ENCODE assay signal across 21 cellular contexts in the genomic region with DNA sequence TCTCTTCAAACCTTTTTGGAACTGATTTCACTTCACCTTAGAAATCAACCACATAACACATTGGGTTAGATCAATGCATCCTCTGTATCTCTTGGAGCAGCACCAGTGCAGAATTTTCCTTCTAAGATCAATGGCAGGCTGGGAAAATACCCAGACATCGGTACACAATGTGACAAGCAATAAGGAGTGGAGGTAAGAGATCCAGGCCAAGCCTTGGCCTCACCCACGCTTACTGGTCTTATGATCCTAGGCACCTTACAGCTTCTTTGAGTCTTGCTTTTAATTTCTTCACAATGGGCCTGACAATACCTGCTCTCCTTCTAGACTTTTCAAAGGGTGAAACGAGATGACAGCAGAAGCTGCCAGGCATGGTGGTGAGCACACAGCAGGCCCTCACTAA.
"Had no signal": no experiment of that assay in that cellular context is flagged by ENCODE, and none has a peak within 500 bp of the region (broad histone marks: within the 10 kb centered on the region; RNA-seq: fewer than 3 reads in every experiment).

No MANE protein-coding gene starts in this region.

- H3K9me3 Mint-ChIP-seq: activated B cell treated with CpG ODN at 0.5 μM for 24 hours; activated CD4-positive, alpha-beta memory T cell treated with anti-CD3 and anti-CD28 coated beads, Interleukin-2, amount 10 ng/mL, durations not matched to agents 7 days and 5 days; activated naive CD8-positive, alpha-beta T cell treated with anti-CD3 and anti-CD28 coated beads, Interleukin-2, amount 50 U/mL, for 24 hours; activated T-helper 1 cell treated with anti-CD3 and anti-CD28 coated beads, Interleukin-12 subunit alpha, Interleukin-12 subunit beta, Interleukin-2, Interleukin-4 antibody, amounts not matched to agents 30 ng/mL and 10 ng/mL and 1 ng/mL, durations not matched to agents 14 hours and 24 hours and 36 hours; stimulated activated naive B cell treated with anti-CD40 and anti-IgM and Interleukin-4, amounts not matched to agents 10 μg/mL and 1 μg/mL and 100 μg/mL, for 72 hours; T-helper 1 cell treated with Interleukin-12 subunit alpha and Interleukin-12 subunit beta and Interleukin-4 antibody, amounts not matched to agents 30 μg/mL and 1 μg/mL, for 36 hours had no signal

- H3K36me3 ChIP-seq: esophagus squamous epithelium, gastrocnemius medialis, heart right ventricle, upper lobe of left lung had no signal

- H3K27ac ChIP-seq: body of pancreas, esophagus squamous epithelium, gastrocnemius medialis, upper lobe of left lung had no signal

- H3K27me3 ChIP-seq: body of pancreas, esophagus squamous epithelium, gastrocnemius medialis, heart right ventricle, upper lobe of left lung had no signal

- DNase-seq: activated B cell treated with CpG ODN at 0.5 μM for 24 hours; activated CD4-positive, alpha-beta memory T cell treated with anti-CD3 and anti-CD28 coated beads, Interleukin-2, amount 10 ng/mL, durations not matched to agents 7 days and 5 days; activated CD4-positive, alpha-beta T cell treated with anti-CD3 and anti-CD28 coated beads for 4 hours; activated gamma-delta T cell; activated naive CD4-positive, alpha-beta T cell treated with anti-CD3 and anti-CD28 coated beads, Interleukin-2, amount 50 U/mL, for 16 hours; activated naive CD8-positive, alpha-beta T cell treated with anti-CD3 and anti-CD28 coated beads, Interleukin-2, amount 50 U/mL, for 24 hours; effector memory CD4-positive, alpha-beta T cell; esophagus squamous epithelium; gastrocnemius medialis; heart right ventricle; posterior cingulate gyrus; small intestine; stimulated activated CD4-positive, alpha-beta T cell treated with anti-CD3 and anti-CD28 coated beads, Interleukin-2, amount 100 ng/mL, for 24 hours; stimulated activated naive B cell treated with anti-CD40 and anti-IgM and Interleukin-4, amounts not matched to agents 10 μg/mL and 1 μg/mL and 100 μg/mL, for 72 hours; T1000; upper lobe of left lung had no signal

- H3K27me3 Mint-ChIP-seq: activated B cell treated with CpG ODN at 0.5 μM for 24 hours; activated CD4-positive, alpha-beta memory T cell treated with anti-CD3 and anti-CD28 coated beads, Interleukin-2, amount 10 ng/mL, durations not matched to agents 7 days and 5 days; activated naive CD8-positive, alpha-beta T cell treated with anti-CD3 and anti-CD28 coated beads, Interleukin-2, amount 50 U/mL, for 24 hours had no signal

- H3K36me3 Mint-ChIP-seq: stimulated activated naive B cell treated with anti-CD40 and anti-IgM and Interleukin-4, amounts not matched to agents 10 μg/mL and 1 μg/mL and 100 μg/mL, for 72 hours had no signal

- H3K4me3 Mint-ChIP-seq: activated B cell treated with CpG ODN at 0.5 μM for 24 hours; activated CD4-positive, alpha-beta memory T cell treated with anti-CD3 and anti-CD28 coated beads, Interleukin-2, amount 10 ng/mL, durations not matched to agents 7 days and 5 days; activated naive CD8-positive, alpha-beta T cell treated with anti-CD3 and anti-CD28 coated beads, Interleukin-2, amount 50 U/mL, for 24 hours; activated T-helper 1 cell treated with anti-CD3 and anti-CD28 coated beads, Interleukin-12 subunit alpha, Interleukin-12 subunit beta, Interleukin-2, Interleukin-4 antibody, amounts not matched to agents 30 ng/mL and 10 ng/mL and 1 ng/mL, durations not matched to agents 14 hours and 24 hours and 36 hours; stimulated activated naive B cell treated with anti-CD40 and anti-IgM and Interleukin-4, amounts not matched to agents 10 μg/mL and 1 μg/mL and 100 μg/mL, for 72 hours; T-helper 1 cell treated with Interleukin-12 subunit alpha and Interleukin-12 subunit beta and Interleukin-4 antibody, amounts not matched to agents 30 μg/mL and 1 μg/mL, for 36 hours had no signal

- H3K9me3 ChIP-seq: body of pancreas, esophagus squamous epithelium, gastrocnemius medialis, heart right ventricle, upper lobe of left lung had no signal

- H3K27ac Mint-ChIP-seq: activated B cell treated with CpG ODN at 0.5 μM for 24 hours; activated CD4-positive, alpha-beta memory T cell treated with anti-CD3 and anti-CD28 coated beads, Interleukin-2, amount 10 ng/mL, durations not matched to agents 7 days and 5 days; activated naive CD8-positive, alpha-beta T cell treated with anti-CD3 and anti-CD28 coated beads, Interleukin-2, amount 50 U/mL, for 24 hours; activated T-helper 1 cell treated with anti-CD3 and anti-CD28 coated beads, Interleukin-12 subunit alpha, Interleukin-12 subunit beta, Interleukin-2, Interleukin-4 antibody, amounts not matched to agents 30 ng/mL and 10 ng/mL and 1 ng/mL, durations not matched to agents 14 hours and 24 hours and 36 hours; stimulated activated naive B cell treated with anti-CD40 and anti-IgM and Interleukin-4, amounts not matched to agents 10 μg/mL and 1 μg/mL and 100 μg/mL, for 72 hours; T-helper 1 cell treated with Interleukin-12 subunit alpha and Interleukin-12 subunit beta and Interleukin-4 antibody, amounts not matched to agents 30 μg/mL and 1 μg/mL, for 36 hours had no signal

- ATAC-seq: activated naive CD8-positive, alpha-beta T cell treated with anti-CD3 and anti-CD28 coated beads, Interleukin-2, amount 50 U/mL, for 24 hours; body of pancreas; gastrocnemius medialis; heart right ventricle; left lobe of liver; stimulated activated naive B cell treated with anti-CD40 and anti-IgM and Interleukin-4, amounts not matched to agents 10 μg/mL and 1 μg/mL and 100 μg/mL, for 72 hours had no signal

- H3K4me3 ChIP-seq: body of pancreas, esophagus squamous epithelium, gastrocnemius medialis, heart right ventricle, lung, upper lobe of left lung had no signal
